In the genomic region with DNA sequence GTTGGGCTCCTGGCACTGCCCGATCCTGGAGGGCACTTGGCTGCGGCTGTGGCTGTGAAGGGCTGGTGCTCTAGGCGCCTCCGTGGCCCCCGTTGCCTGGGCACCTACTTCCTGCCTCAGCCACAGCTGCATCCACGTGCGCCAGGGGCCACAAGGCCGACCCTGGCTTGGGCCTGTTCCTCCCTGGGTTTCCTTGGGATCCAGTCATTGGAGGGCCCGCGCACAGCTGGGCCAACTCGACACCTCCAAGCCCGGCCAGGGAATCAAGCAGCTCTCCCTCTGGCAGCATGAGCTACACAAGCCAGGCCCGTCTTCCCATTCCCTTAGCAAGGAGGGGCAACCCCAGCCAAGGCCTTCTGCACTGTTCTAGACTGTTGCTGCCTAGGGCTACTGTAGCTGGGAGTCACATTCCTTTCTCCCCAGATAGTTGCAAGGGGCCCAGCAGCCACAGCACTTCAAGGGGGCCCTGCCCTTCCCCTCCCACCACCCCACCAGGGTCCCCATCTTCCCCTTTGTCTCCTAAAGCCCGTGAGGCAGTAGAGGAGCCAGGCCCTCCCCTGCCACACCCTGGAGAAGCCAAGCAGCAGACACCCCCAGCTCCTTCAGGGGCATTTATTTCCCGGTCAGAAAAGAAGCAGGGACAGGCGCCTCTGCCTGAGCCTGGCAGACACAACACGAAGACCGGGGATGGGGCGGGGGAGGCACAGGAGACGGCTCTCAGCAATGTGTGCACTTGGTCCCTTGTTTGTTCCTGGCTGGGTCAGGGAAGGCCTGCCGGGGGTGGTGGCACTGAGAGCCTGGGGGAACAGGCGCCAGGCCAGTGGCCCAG, we compare ENCODE assay signal across 1 cellular context.
TF ChIP-seq lines count a peak whose summit lies in the region.

No MANE protein-coding gene starts in this region.

TF ChIP-seq in endothelial cell of umbilical vein, 7 proteins besides CTCF, POLR2A, EP300 and RAD21:
- TF ChIP-seq FOS (IDR thresholded peaks at IDR 0.05; ENCODE audit: borderline replicate concordance, insufficient read depth, low read length) (no peak), POLR2AphosphoS5 (IDR thresholded peaks at IDR 0.05; ENCODE audit: insufficient read depth, low read depth, low read length) (no peak), EZH2 (IDR thresholded peaks at IDR 0.05; ENCODE audit: borderline replicate concordance, low read depth, low read length, severe bottlenecking) (no peak)
- TF ChIP-seq, protein P1, sequence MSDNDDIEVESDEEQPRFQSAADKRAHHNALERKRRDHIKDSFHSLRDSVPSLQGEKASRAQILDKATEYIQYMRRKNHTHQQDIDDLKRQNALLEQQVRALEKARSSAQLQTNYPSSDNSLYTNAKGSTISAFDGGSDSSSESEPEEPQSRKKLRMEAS (IDR thresholded peaks at IDR 0.05; ENCODE audit: insufficient read depth, insufficient read length) = no peak
